Comparison of ENCODE assay signal across 8 cellular contexts in the genomic region with DNA sequence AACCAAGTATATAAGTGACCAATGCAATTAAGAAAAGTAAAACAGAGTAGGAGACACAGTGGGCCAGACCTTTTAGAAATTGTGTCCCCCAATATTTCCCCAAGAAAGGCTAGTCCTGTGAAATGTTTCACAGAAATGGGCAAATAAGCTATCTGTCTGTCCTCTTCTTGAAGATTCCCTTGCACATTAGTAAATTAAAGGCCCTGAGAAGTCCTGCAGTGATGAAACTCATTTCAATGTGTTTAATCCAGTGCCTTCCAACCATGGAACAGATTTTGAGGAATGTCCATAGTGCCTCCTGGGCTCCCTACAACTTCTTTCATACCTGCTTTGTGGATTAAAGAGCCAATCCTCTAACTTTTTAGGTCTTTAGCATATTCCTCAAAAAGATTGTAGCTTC.
"Had no signal": no experiment of that assay in that cellular context is flagged by ENCODE, and none has a peak within 500 bp of the region (broad histone marks: within the 10 kb centered on the region; RNA-seq: fewer than 3 reads in every experiment).

No MANE protein-coding gene starts in this region.

- DNase-seq: GDM1, GF-D8 had no signal

- FAIRE-seq: G401.6, GM12878, GM12891, GM12892, GM18507, GM19239 had no signal

- ATAC-seq: GM12878 had no signal

- H3K4me3 ChIP-seq: GM12878 had no signal
